ENCODE assay signal across 29 cellular contexts in the genomic region with DNA sequence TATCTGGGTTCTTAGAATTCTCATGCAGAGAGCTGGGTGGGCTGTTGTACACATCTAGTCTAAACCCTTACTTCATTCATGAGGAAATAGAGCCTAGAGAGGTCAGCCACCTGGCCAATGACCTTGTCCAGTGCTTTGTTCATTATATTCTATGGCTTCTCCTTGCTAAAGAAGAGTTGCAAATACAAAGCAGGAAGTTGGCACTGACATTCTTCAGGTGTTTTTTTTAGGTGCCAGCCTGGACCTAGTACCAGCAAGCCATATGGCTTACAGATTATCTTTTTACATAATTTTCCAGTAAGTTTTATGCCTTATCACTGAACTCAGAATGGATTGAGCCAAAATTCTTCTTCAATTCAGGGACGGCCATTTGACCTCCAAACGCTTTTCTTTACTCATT.
"Had no signal": no experiment of that assay in that cellular context is flagged by ENCODE, and none has a peak within 500 bp of the region (broad histone marks: within the 10 kb centered on the region; RNA-seq: fewer than 3 reads in every experiment).

No MANE protein-coding gene starts in this region.

- H3K36me3 ChIP-seq: neural progenitor cell, right lobe of liver, sigmoid colon, suprapubic skin, tibial artery, transverse colon, upper lobe of right lung, uterus had no signal

- H3K4me3 ChIP-seq: neural progenitor cell, psoas muscle, right lobe of liver, sigmoid colon, suprapubic skin, testis, tibial artery, transverse colon, upper lobe of right lung, uterus had no signal

- DNase-seq: naive thymus-derived CD4-positive, alpha-beta T cell; natural killer cell; nucleus accumbens; posterior cingulate gyrus; psoas muscle; right cardiac atrium; right lobe of liver; sigmoid colon; small intestine; stimulated activated CD4-positive, alpha-beta T cell treated with anti-CD3 and anti-CD28 coated beads, Interleukin-15, amount 100 ng/mL, for 24 hours; stimulated activated CD4-positive, alpha-beta T cell treated with anti-CD3 and anti-CD28 coated beads, Interleukin-2, amount 100 ng/mL, for 24 hours; stimulated activated CD4-positive, alpha-beta T cell treated with anti-CD3 and anti-CD28 coated beads, Interleukin-2, amount 100 ng/mL, for 48 hours; stimulated activated CD4-positive, alpha-beta T cell treated with anti-CD3 and anti-CD28 coated beads, Interleukin-4, amount 100 ng/mL, for 24 hours; stimulated activated naive B cell treated with anti-CD40 and anti-IgM and Interleukin-4, amounts not matched to agents 10 μg/mL and 1 μg/mL and 100 μg/mL, for 72 hours; stimulated activated naive CD4-positive, alpha-beta T cell treated with Interleukin-2 at 50 U/mL for 16 hours; substantia nigra; testis; tibial artery; transverse colon; upper lobe of right lung; uterus had no signal

- H3K27me3 Mint-ChIP-seq: stimulated activated naive B cell treated with anti-CD40 and anti-IgM and Interleukin-4, amounts not matched to agents 10 μg/mL and 1 μg/mL and 100 μg/mL, for 72 hours; stimulated activated naive CD8-positive, alpha-beta T cell treated with anti-CD3 and anti-CD28 coated beads, Interleukin-15, Interleukin-2, amounts not matched to agents 100 ng/mL and 50 ng/mL, for 24 hours; type B pancreatic cell had no signal

- H3K27ac Mint-ChIP-seq: naive thymus-derived CD4-positive, alpha-beta T cell; natural killer cell; nephron; neural progenitor cell; progenitor cell of endocrine pancreas; stimulated activated effector memory CD8-positive, alpha-beta T cell treated with anti-CD3 and anti-CD28 coated beads, Interleukin-12 subunit alpha, Interleukin-12 subunit beta, amount 100 ng/mL, for 72 hours; stimulated activated naive B cell treated with anti-CD40 and anti-IgM and Interleukin-4, amounts not matched to agents 10 μg/mL and 1 μg/mL and 100 μg/mL, for 72 hours; stimulated activated naive CD8-positive, alpha-beta T cell treated with anti-CD3 and anti-CD28 coated beads, Interleukin-15, Interleukin-2, amounts not matched to agents 100 ng/mL and 50 ng/mL, for 24 hours; type B pancreatic cell had no signal

- H3K4me1 ChIP-seq: neural progenitor cell, parathyroid adenoma, psoas muscle, right lobe of liver, sigmoid colon, suprapubic skin, testis, tibial artery, transverse colon, upper lobe of right lung, uterus had no signal

- H3K27me3 ChIP-seq: neural progenitor cell, right lobe of liver, sigmoid colon, suprapubic skin, testis, tibial artery, transverse colon, upper lobe of right lung, uterus had no signal

- FAIRE-seq: small intestine had no signal

- H3K27ac ChIP-seq: neural progenitor cell, parathyroid adenoma, psoas muscle, right lobe of liver, sigmoid colon, suprapubic skin, testis, tibial artery, transverse colon, upper lobe of right lung, uterus had no signal

- H3K9me3 ChIP-seq: psoas muscle, right lobe of liver, sigmoid colon, suprapubic skin, testis, tibial artery, transverse colon, upper lobe of right lung had no signal

- H3K36me3 Mint-ChIP-seq: natural killer cell; neural progenitor cell; stimulated activated effector memory CD8-positive, alpha-beta T cell treated with anti-CD3 and anti-CD28 coated beads, Interleukin-12 subunit alpha, Interleukin-12 subunit beta, amount 100 ng/mL, for 72 hours; stimulated activated naive B cell treated with anti-CD40 and anti-IgM and Interleukin-4, amounts not matched to agents 10 μg/mL and 1 μg/mL and 100 μg/mL, for 72 hours; type B pancreatic cell had no signal

- ATAC-seq: naive thymus-derived CD4-positive, alpha-beta T cell; natural killer cell; psoas muscle; right cardiac atrium; right lobe of liver; stimulated activated effector memory CD8-positive, alpha-beta T cell treated with anti-CD3 and anti-CD28 coated beads, Interleukin-12 subunit alpha, Interleukin-12 subunit beta, amount 100 ng/mL, for 72 hours; stimulated activated naive B cell treated with anti-CD40 and anti-IgM and Interleukin-4, amounts not matched to agents 10 μg/mL and 1 μg/mL and 100 μg/mL, for 72 hours; upper lobe of right lung had no signal

- H3K4me3 Mint-ChIP-seq: naive thymus-derived CD4-positive, alpha-beta T cell; natural killer cell; nephron; neural progenitor cell; stimulated activated effector memory CD8-positive, alpha-beta T cell treated with anti-CD3 and anti-CD28 coated beads, Interleukin-12 subunit alpha, Interleukin-12 subunit beta, amount 100 ng/mL, for 72 hours; stimulated activated naive B cell treated with anti-CD40 and anti-IgM and Interleukin-4, amounts not matched to agents 10 μg/mL and 1 μg/mL and 100 μg/mL, for 72 hours; stimulated activated naive CD8-positive, alpha-beta T cell treated with anti-CD3 and anti-CD28 coated beads, Interleukin-15, Interleukin-2, amounts not matched to agents 100 ng/mL and 50 ng/mL, for 24 hours; type B pancreatic cell had no signal

- H3K4me1 Mint-ChIP-seq: natural killer cell; stimulated activated effector memory CD8-positive, alpha-beta T cell treated with anti-CD3 and anti-CD28 coated beads, Interleukin-12 subunit alpha, Interleukin-12 subunit beta, amount 100 ng/mL, for 72 hours; stimulated activated naive B cell treated with anti-CD40 and anti-IgM and Interleukin-4, amounts not matched to agents 10 μg/mL and 1 μg/mL and 100 μg/mL, for 72 hours had no signal
